ENCODE assay signal across 8 cellular contexts in genomic region chr9:96061293-96061987, GRCh38.
DNase-seq lines count a peak whose midpoint lies in the region; ATAC-seq, FAIRE-seq and TF ChIP-seq lines count a peak whose summit lies in the region.

No MANE protein-coding gene starts in this region.

- H3F3A ChIP-seq in Loucy (ENCODE audit: low read depth), result no peaks in the 10 kb centered on the region

- peak; percentile 78 for TF ChIP-seq CTCF in Loucy (conservative IDR thresholded peaks at IDR 0.05; ENCODE audit: low read length)
- TF ChIP-seq CTCF in H1 (IDR thresholded peaks at IDR 0.05; ENCODE audit: control extremely low read depth in 1 of 3, insufficient read depth in 1 of 3, low read depth in 1 of 3, low read length in 3 of 3), result peak; percentile 47 to 69 (median 55)
- no peak for TF ChIP-seq CTCF in mucosa of descending colon (IDR thresholded peaks at IDR 0.05)
- TF ChIP-seq CTCF in thyroid gland (IDR thresholded peaks at IDR 0.05), result peak in 4 of 6 experiments; percentile 28 to 39 (median 36)

- H3K36me3 ChIP-seq in Loucy (ENCODE audit: insufficient read depth, low read length), result no peaks in the 10 kb centered on the region
- no peaks in the 10 kb centered on the region for H3K36me3 ChIP-seq in H1 (ENCODE audit: control insufficient read depth in 2 of 4, insufficient read depth in 4 of 4, low read length in 3 of 4)
- no peaks in the 10 kb centered on the region for H3K36me3 ChIP-seq in mucosa of descending colon (ENCODE audit: low read depth)
- H3K36me3 ChIP-seq in thyroid gland, result no peaks in the 10 kb centered on the region

- H2BK5ac ChIP-seq in H1 (ENCODE audit: low read depth, low read length), result peak overlapping the region; percentile 54; the same call in 1 of the 2 replicates

- H3K4me1 ChIP-seq in Loucy (ENCODE audit: insufficient read depth, low read length, poor library complexity, severe bottlenecking), result peaks cover 22% of the 10 kb centered on the region
- H3K4me1 ChIP-seq in H1 (replicated peaks in 1 of 4; ENCODE audit: control insufficient read depth in 3 of 4, insufficient read depth in 4 of 4, low read length in 3 of 4), result peaks cover 0 to 3% (median 1%) of the 10 kb centered on the region in 4 experiments; a peak in 1 of 7 replicates
- no peaks in the 10 kb centered on the region for H3K4me1 ChIP-seq in mucosa of descending colon (ENCODE audit: low read depth)
- H3K4me1 ChIP-seq in thyroid gland, result peaks cover 10 to 11% of the 10 kb centered on the region in 2 donors

- CTCF ChIA-PET in H1 (lab: Charles Lee; ENCODE audit: partially characterized antibody), result interaction anchor here (0.8 to 2.2 kb wide), 13 partner anchors 9 to 342 kb away, joined by 3 to 9 read pairs (median 3); no protein-coding TSS in a partner anchor

- H2BK20ac ChIP-seq in H1 (ENCODE audit: low read length), result peak overlapping the region; percentile 77

- intact Hi-C loops in mucosa of descending colon (cut with DNase I, micrococcal nuclease), result no loop called here
- intact Hi-C loops in thyroid gland (cut with DNase I), result no loop called here

- H3K56ac ChIP-seq in H1 (replicated peaks; ENCODE audit: insufficient read length, low read depth, low read length), result no peak overlapping the region

- DNase-seq in EL (peak; percentile 57), H1 (ENCODE audit: low read depth in 1 of 2, low spot score in 2 of 2) (peak in 1 of 2 experiments; percentile 54), mucosa of descending colon (peak in 1 of 3 donors; percentile 44), thyroid gland (peak; percentile 23 to 27), cortex of kidney (lab: John Stamatoyannopoulos, UW) (no peak)
- peak; percentile 47 to 52 for DNase-seq in activated CD4-positive, alpha-beta T cell treated with anti-CD3 and anti-CD28 coated beads, Interleukin-2, amount 50 U/mL, for 4 hours

- TF ChIP-seq POLR2A in H1 (IDR thresholded peaks at IDR 0.05; ENCODE audit: control extremely low read depth in 1 of 2, low read depth in 2 of 2, low read length in 2 of 2) (no peak), thyroid gland (IDR thresholded peaks at IDR 0.05) (no peak)

- H2BK15ac ChIP-seq in H1 (ENCODE audit: low read length), result 0 out of 2 replicates have a peak overlapping the region, but pooled peaks have one; percentile 31

- peak; percentile 81 to 82 for TF ChIP-seq RAD21 in H1 (IDR thresholded peaks at IDR 0.05 in 1 of 2, conservative IDR thresholded peaks at IDR 0.05 in 1 of 2; ENCODE audit: low read depth in 2 of 2, low read length in 2 of 2)

- H4K8ac ChIP-seq in H1 (ENCODE audit: extremely low read depth, insufficient read depth, low read length), result no peak overlapping the region

- H3K4me3 ChIP-seq in Loucy (ENCODE audit: low read length, poor library complexity, severe bottlenecking) (no peak overlapping the region), H1 (ENCODE audit: extremely low read depth in 1 of 4, insufficient read depth in 2 of 4, low read depth in 3 of 4, low read length in 4 of 4) (no peak overlapping the region), mucosa of descending colon (no peak overlapping the region), thyroid gland (replicated peaks in 1 of 3) (no peak overlapping the region)

- H3K23me2 ChIP-seq in H1 (ENCODE audit: low read depth, low read length), result no peaks in the 10 kb centered on the region

- no peak overlapping the region for H3K9ac ChIP-seq in Loucy (ENCODE audit: low read depth, low read length, poor library complexity, severe bottlenecking)
- no peak overlapping the region for H3K9ac ChIP-seq in H1 (replicated peaks in 1 of 4; ENCODE audit: extremely low read depth in 1 of 4, low read depth in 3 of 4, low read length in 3 of 4)

- POLR2A ChIA-PET in H1 (lab: Charles Lee; ENCODE audit: partially characterized antibody), result interaction anchor here (1.1 kb wide), 1 partner anchor 14 kb away, joined by 3 read pairs; no protein-coding TSS in a partner anchor

- no peaks in the 10 kb centered on the region for H3K9me3 ChIP-seq in Loucy (ENCODE audit: insufficient read depth, low read depth, low read length)
- no peaks in the 10 kb centered on the region for H3K9me3 ChIP-seq in H1 (ENCODE audit: insufficient read depth in 2 of 2, low read depth in 1 of 2, low read length in 1 of 2)
- H3K9me3 ChIP-seq in mucosa of descending colon, result no peaks in the 10 kb centered on the region
- H3K9me3 ChIP-seq in thyroid gland, result no peaks in the 10 kb centered on the region

- H3K27me3 ChIP-seq in Loucy (ENCODE audit: insufficient read depth, low read length, poor library complexity, severe bottlenecking) (no peaks in the 10 kb centered on the region), H1 (replicated peaks in 1 of 4; ENCODE audit: control insufficient read depth in 3 of 4, extremely low read depth in 1 of 4, insufficient read depth in 3 of 4, low read length in 3 of 4) (no peaks in the 10 kb centered on the region), thyroid gland (no peaks in the 10 kb centered on the region)

- H3K14ac ChIP-seq in H1 (ENCODE audit: insufficient read length), result no peak overlapping the region

- no peak overlapping the region for H3K4ac ChIP-seq in H1 (replicated peaks; ENCODE audit: insufficient read length, low read depth, low read length)

- H3K23ac ChIP-seq in H1 (ENCODE audit: insufficient read length), result no peak overlapping the region

- H4K20me1 ChIP-seq in Loucy (ENCODE audit: insufficient read depth, low read length, poor library complexity, severe bottlenecking) (no peaks in the 10 kb centered on the region), H1 (replicated peaks in 1 of 2; ENCODE audit: control insufficient read depth in 1 of 2, insufficient read depth in 2 of 2, low read length in 2 of 2) (no peaks in the 10 kb centered on the region)

- no peak overlapping the region for H3K27ac ChIP-seq in H1 (ENCODE audit: low read depth, low read length)
- no peak overlapping the region for H3K27ac ChIP-seq in thyroid gland

- no peaks in the 10 kb centered on the region for H3K9me2 ChIP-seq in Loucy (replicated peaks; ENCODE audit: low read depth, low read length)

- H3K79me1 ChIP-seq in H1 (ENCODE audit: low read depth, low read length), result no peaks in the 10 kb centered on the region

- TF ChIP-seq EP300 in H1 (IDR thresholded peaks at IDR 0.05; ENCODE audit: borderline replicate concordance in 1 of 2, low read depth in 2 of 2, low read length in 2 of 2), result no peak

- peak overlapping the region; percentile 50; the same call in 1 of the 2 replicates for H2AFZ ChIP-seq in Loucy (ENCODE audit: low read length)
- H2AFZ ChIP-seq in H1 (ENCODE audit: low read length), result peak overlapping the region; percentile 72; the same call in 1 of the 2 replicates

- no peak overlapping the region for H2BK120ac ChIP-seq in H1 (replicated peaks; ENCODE audit: low read depth, low read length)

- H2AK5ac ChIP-seq in H1 (ENCODE audit: low read depth, low read length), result no peak overlapping the region

- FAIRE-seq in H1 (lab: Jason Lieb, UNC), result peak; percentile 71

- peak overlapping the region; percentile 25 for H4K5ac ChIP-seq in H1 (ENCODE audit: insufficient read length, low read depth, low read length)

- ATAC-seq in mucosa of descending colon, result peak; percentile 66
- ATAC-seq in GM21723 (IDR thresholded peaks at IDR 0.05; ENCODE audit: unreplicated experiment), result no peak

- no peak overlapping the region; the same call in none of the 2 replicates for H3K18ac ChIP-seq in H1 (ENCODE audit: extremely low read depth, low read length)

- H3K79me2 ChIP-seq in Loucy (ENCODE audit: insufficient read depth, low read length) (no peaks in the 10 kb centered on the region), H1 (ENCODE audit: control insufficient read depth in 1 of 2, insufficient read depth in 2 of 2, low read length in 2 of 2) (no peaks in the 10 kb centered on the region)

- peak overlapping the region; percentile 71 for H4K91ac ChIP-seq in H1 (replicated peaks; ENCODE audit: insufficient read length, low read length)

- 75% methylated on average over 10 of the region's 10 CpGs; no CpG with 5 or more reads in 1 of the 2 experiments for WGBS in H1 (ENCODE audit: extremely low coverage in 1 of 2, insufficient coverage in 1 of 2, insufficient read length in 1 of 2, insufficient replicate concordance in 2 of 2, low coverage in 1 of 2, low lambda C conversion rate in 2 of 2, missing lambda C conversion rate in 1 of 2), 2 experiments
- 64 to 70% methylated on average over 10 of the region's 10 CpGs for WGBS in thyroid gland, 2 donors

- H3K4me2 ChIP-seq in Loucy (ENCODE audit: low read depth, low read length, poor library complexity, severe bottlenecking) (no peak overlapping the region), H1 (ENCODE audit: insufficient read depth in 1 of 2, low read depth in 2 of 2, low read length in 2 of 2) (no peak overlapping the region)

- H2BK12ac ChIP-seq in H1 (ENCODE audit: low read depth, low read length), result peak overlapping the region; percentile 62; the same call in 1 of the 2 replicates

TF ChIP-seq in H1, 55 proteins besides CTCF, POLR2A, EP300 and RAD21:
- TF ChIP-seq USF2 (IDR thresholded peaks at IDR 0.05; ENCODE audit: low read length), result no peak
- no peak for TF ChIP-seq JUND (IDR thresholded peaks at IDR 0.05; ENCODE audit: low read length)
- TF ChIP-seq ATF2 (IDR thresholded peaks at IDR 0.05; ENCODE audit: low read length), result no peak
- no peak for TF ChIP-seq NRF1 (IDR thresholded peaks at IDR 0.05; ENCODE audit: low read depth, low read length)
TF ChIP-seq in H1: peak in this region for 0.
